33 cellular contexts compared by ENCODE assay signal in genomic region chr10:129607607-129608006, GRCh38.
"Had no signal": no experiment of that assay in that cellular context is flagged by ENCODE, and none has a peak within 500 bp of the region (broad histone marks: within the 10 kb centered on the region; RNA-seq: fewer than 3 reads in every experiment).

No MANE protein-coding gene starts in this region.

- H3K27ac Mint-ChIP-seq: activated CD8-positive, alpha-beta T cell treated with anti-CD3 and anti-CD28 coated beads for 36 hours; activated naive CD8-positive, alpha-beta T cell; activated T-helper 17 cell treated with anti-CD3 and anti-CD28 coated beads, Interleukin-2, amount 50 U/mL, for 72 hours; effector memory CD8-positive, alpha-beta T cell; T-helper 1 cell treated with Interleukin-12 subunit alpha and Interleukin-12 subunit beta and Interleukin-4 antibody, amounts not matched to agents 30 μg/mL and 1 μg/mL, for 36 hours had no signal

- H3K4me3 ChIP-seq: body of pancreas, esophagus squamous epithelium, gastroesophageal sphincter, heart right ventricle had no signal

- H3K36me3 ChIP-seq: gastroesophageal sphincter, heart right ventricle, WERI-Rb-1 had no signal

- H3K4me3 Mint-ChIP-seq: activated B cell treated with CpG ODN at 0.5 μM for 24 hours; activated CD8-positive, alpha-beta T cell treated with anti-CD3 and anti-CD28 coated beads for 36 hours; activated naive CD8-positive, alpha-beta T cell; activated T-cell treated with anti-CD3 and anti-CD28 coated beads, Interleukin-2, amount 50 U/mL, for 4 hours; activated T-helper 17 cell treated with anti-CD3 and anti-CD28 coated beads, Interleukin-2, amount 50 U/mL, for 72 hours; effector memory CD8-positive, alpha-beta T cell; T-helper 1 cell treated with Interleukin-12 subunit alpha and Interleukin-12 subunit beta and Interleukin-4 antibody, amounts not matched to agents 30 μg/mL and 1 μg/mL, for 36 hours had no signal

- H3K27ac ChIP-seq: body of pancreas, epithelial cell of prostate, esophagus squamous epithelium, gastroesophageal sphincter, heart right ventricle, WERI-Rb-1 had no signal

- H3K4me1 ChIP-seq: esophagus squamous epithelium, gastroesophageal sphincter had no signal

- DNase-seq: activated B cell treated with CpG ODN at 0.5 μM for 24 hours; activated CD4-positive, alpha-beta T cell treated with anti-CD3 and anti-CD28 coated beads for 48 hours; activated CD4-positive, alpha-beta T cell treated with anti-CD3 and anti-CD28 coated beads, Interleukin-2, amount 50 U/mL, for 1 hour; activated CD4-positive, alpha-beta T cell treated with anti-CD3 and anti-CD28 coated beads, Interleukin-2, amount 50 U/mL, for 48 hours; activated CD8-positive, alpha-beta memory T cell treated with anti-CD3 and anti-CD28 coated beads for 24 hours; activated CD8-positive, alpha-beta T cell treated with anti-CD3 and anti-CD28 coated beads for 36 hours; activated effector memory CD4-positive, alpha-beta T cell treated with Interleukin-2 at 50 U/mL for 16 hours; activated gamma-delta T cell treated with Interleukin-2 at 50 U/mL for 16 hours; activated naive CD4-positive, alpha-beta T cell treated with anti-CD3 and anti-CD28 coated beads, Interleukin-2, amount 50 U/mL, for 16 hours; activated naive CD4-positive, alpha-beta T cell treated with Interleukin-2 at 50 U/mL for 16 hours; activated T-cell treated with anti-CD3 and anti-CD28 coated beads, Interleukin-2, amount 50 U/mL, for 4 hours; amniotic stem cell; anterior cingulate cortex; body of pancreas; caudate nucleus; cortex of kidney; dermis blood vessel endothelial cell; effector CD4-positive, alpha-beta T cell; effector memory CD8-positive, alpha-beta T cell; esophagus squamous epithelium; foreskin melanocyte; heart right ventricle; T1000; WERI-Rb-1 had no signal

- H3K27me3 Mint-ChIP-seq: activated B cell treated with CpG ODN at 0.5 μM for 24 hours; activated CD8-positive, alpha-beta T cell treated with anti-CD3 and anti-CD28 coated beads for 36 hours; activated naive CD8-positive, alpha-beta T cell; activated T-helper 17 cell treated with anti-CD3 and anti-CD28 coated beads, Interleukin-2, amount 50 U/mL, for 72 hours; effector memory CD8-positive, alpha-beta T cell had no signal

- H3K9me3 Mint-ChIP-seq: activated B cell treated with CpG ODN at 0.5 μM for 24 hours; activated CD8-positive, alpha-beta T cell treated with anti-CD3 and anti-CD28 coated beads for 36 hours; activated T-cell treated with anti-CD3 and anti-CD28 coated beads, Interleukin-2, amount 50 U/mL, for 4 hours; effector memory CD8-positive, alpha-beta T cell; T-helper 1 cell treated with Interleukin-12 subunit alpha and Interleukin-12 subunit beta and Interleukin-4 antibody, amounts not matched to agents 30 μg/mL and 1 μg/mL, for 36 hours had no signal

- H3K9me3 ChIP-seq: body of pancreas, esophagus squamous epithelium, gastroesophageal sphincter, heart right ventricle had no signal

- H3K27me3 ChIP-seq: body of pancreas, esophagus squamous epithelium, gastroesophageal sphincter, heart right ventricle had no signal

- FAIRE-seq: colon, endometrium, endothelial cell of umbilical vein had no signal

- ATAC-seq: activated CD4-positive, CD25-positive, alpha-beta regulatory T cell treated with anti-CD3 and anti-CD28 coated beads, Interleukin-2, amount 50 U/mL, for 24 hours; activated CD8-positive, alpha-beta T cell treated with anti-CD3 and anti-CD28 coated beads for 36 hours; activated T-cell treated with anti-CD3 and anti-CD28 coated beads, Interleukin-2, amount 50 U/mL, for 4 hours; activated T-helper 17 cell treated with anti-CD3 and anti-CD28 coated beads, Interleukin-2, amount 50 U/mL, for 72 hours; body of pancreas; effector memory CD8-positive, alpha-beta T cell; gastroesophageal sphincter; heart right ventricle had no signal
